In genomic region chr1:160432371-160432786, GRCh38 we compare ENCODE assay signal across 8 cellular contexts. TPM values are rescaled to one million over a fixed set of nuclear protein-coding genes. Genes with fewer than 3 reads are reported as not detected.
A peak's percentile ranks its signal among the peaks of the same experiment; 100 is the strongest.
DNase-seq lines count a peak whose midpoint lies in the region; ATAC-seq, FAIRE-seq and TF ChIP-seq lines count a peak whose summit lies in the region.

No MANE protein-coding gene starts in this region.

- no peaks in the 10 kb centered on the region for H4K20me1 ChIP-seq in DOHH2 (ENCODE audit: control insufficient read depth, insufficient read depth, low read depth, low read length)

- DNase-seq in activated naive CD4-positive, alpha-beta T cell treated with anti-CD3 and anti-CD28 coated beads, Interleukin-2, amount 50 U/mL, for 72 hours (ENCODE audit: low spot score in 2 of 2): no peak
- DNase-seq in pancreas (no peak), mesenteric fat pad (ENCODE audit: low spot score) (no peak), NCI-H2107 (lab: John Stamatoyannopoulos, UW) (no peak), Peyer's patch (no peak)

- H3K27ac Mint-ChIP-seq in activated naive CD4-positive, alpha-beta T cell treated with anti-CD3 and anti-CD28 coated beads, Interleukin-2, amount 50 U/mL, for 72 hours: peak overlapping the region; percentile 92

- H3K9me3 ChIP-seq in DOHH2 (ENCODE audit: control insufficient read depth, insufficient read depth, low read length) (peaks cover 7% of the 10 kb centered on the region; the same call in 1 of the 2 replicates), pancreas (no peaks in the 10 kb centered on the region), Peyer's patch (no peaks in the 10 kb centered on the region)

- ATAC-seq in GM19328 (IDR thresholded peaks at IDR 0.05; ENCODE audit: unreplicated experiment) (peak; percentile 46), HG03139 (IDR thresholded peaks at IDR 0.05; ENCODE audit: unreplicated experiment) (peak; percentile 41), pancreas (no peak)
- peak; percentile 61 to 67 for ATAC-seq in activated naive CD4-positive, alpha-beta T cell treated with anti-CD3 and anti-CD28 coated beads, Interleukin-2, amount 50 U/mL, for 72 hours

- H3K9me2 ChIP-seq in DOHH2 (replicated peaks; ENCODE audit: control insufficient read depth, low read length): no peaks in the 10 kb centered on the region

- H3K9me3 Mint-ChIP-seq in activated naive CD4-positive, alpha-beta T cell treated with anti-CD3 and anti-CD28 coated beads, Interleukin-2, amount 50 U/mL, for 72 hours: peaks cover 19 to 22% of the 10 kb centered on the region in 2 donors

- peaks cover 32% of the 10 kb centered on the region for H3F3A ChIP-seq in DOHH2 (ENCODE audit: control insufficient read depth, insufficient read depth)

- H3K36me3 Mint-ChIP-seq in activated naive CD4-positive, alpha-beta T cell treated with anti-CD3 and anti-CD28 coated beads, Interleukin-2, amount 50 U/mL, for 72 hours: peaks cover 21 to 41% of the 10 kb centered on the region in 2 donors

- no peak for TF ChIP-seq POLR2A in Peyer's patch (IDR thresholded peaks at IDR 0.05)

- H3K36me3 ChIP-seq in DOHH2 (ENCODE audit: control insufficient read depth, low read length) (no peaks in the 10 kb centered on the region), pancreas (peaks cover 0 to 6% (median 0%) of the 10 kb centered on the region in 3 donors), Peyer's patch (no peaks in the 10 kb centered on the region)

- no peak for FAIRE-seq in pancreas (lab: Jason Lieb, UNC)

- H3K4me2 ChIP-seq in DOHH2 (ENCODE audit: low read length): peak overlapping the region; percentile 51

- intact Hi-C loops in pancreas (cut with DNase I): no loop called here

- H3K4me1 ChIP-seq in DOHH2 (ENCODE audit: control insufficient read depth, low read length) (peaks cover 64% of the 10 kb centered on the region), pancreas (peaks cover 5 to 12% (median 6%) of the 10 kb centered on the region in 3 donors), Peyer's patch (peaks cover 0 to 27% (median 8%) of the 10 kb centered on the region in 4 donors)

- H3K4me3 ChIP-seq in DOHH2 (ENCODE audit: low read length): peak overlapping the region; percentile 33
- no peak overlapping the region for H3K4me3 ChIP-seq in pancreas
- no peak overlapping the region for H3K4me3 ChIP-seq in Peyer's patch

- H3K27me3 ChIP-seq in DOHH2 (ENCODE audit: control insufficient read depth, low read length) (no peaks in the 10 kb centered on the region), pancreas (no peaks in the 10 kb centered on the region), Peyer's patch (no peaks in the 10 kb centered on the region)

- peak overlapping the region; percentile 86 for H3K27ac ChIP-seq in DOHH2 (ENCODE audit: low read depth, low read length)
- no peak overlapping the region for H3K27ac ChIP-seq in pancreas
- peak overlapping the region in 2 of 4 donors; percentile 38 to 71 for H3K27ac ChIP-seq in Peyer's patch

- TF ChIP-seq CTCF in DOHH2 (IDR thresholded peaks at IDR 0.05; ENCODE audit: low read depth, low read length, poor library complexity, severe bottlenecking): no peak
- no peak for TF ChIP-seq CTCF in pancreas (IDR thresholded peaks at IDR 0.05)
- TF ChIP-seq CTCF in Peyer's patch (IDR thresholded peaks at IDR 0.05): no peak

- no peaks in the 10 kb centered on the region for H3K79me2 ChIP-seq in DOHH2 (ENCODE audit: control insufficient read depth, low read length)

RNA-seq across cellular contexts. Expression of gene VANGL2, which starts 32.0 kb away (rescaled TPM):
- under 1 TPM; 0.05 to 0.18 TPM for total RNA-seq in activated naive CD4-positive, alpha-beta T cell treated with anti-CD3 and anti-CD28 coated beads, Interleukin-2, amount 50 U/mL, for 72 hours
- total RNA-seq in pancreas (1 to 10 TPM; 2.5 to 9.9 (median 4.4) TPM), mesenteric fat pad (1.7 TPM), Peyer's patch (1 to 10 TPM; 2.1 to 6.8 (median 4.1) TPM)
- polyA plus RNA-seq in pancreas: 1 to 10 TPM; 3.6 to 4.3 TPM

Comparison
In these comparisons a context has a peak if more than half of its experiments do, and no peak if none do; other contexts are left out.
1. ATAC-seq: peak in GM19328 (single experiment), HG03139 (single experiment) and activated naive CD4-positive, alpha-beta T cell treated with anti-CD3 and anti-CD28 coated beads, Interleukin-2, amount 50 U/mL, for 72 hours (2 of 2); none in pancreas (0 of 4).